ENCODE assay signal across 11 cellular contexts in genomic region chr3:123750659-123751420, GRCh38.
DNase-seq lines count a peak whose midpoint lies in the region; ATAC-seq, FAIRE-seq and TF ChIP-seq lines count a peak whose summit lies in the region.
"Had no signal": no experiment of that assay in that cellular context is flagged by ENCODE, and none has a peak within 500 bp of the region (broad histone marks: within the 10 kb centered on the region; RNA-seq: fewer than 3 reads in every experiment).

No MANE protein-coding gene starts in this region.

- H3K36me3 Mint-ChIP-seq in activated naive CD4-positive, alpha-beta T cell treated with anti-CD3 and anti-CD28 coated beads for 36 hours (ENCODE audit: low read depth), result no peaks in the 10 kb centered on the region

- no peaks in the 10 kb centered on the region for H3K4me1 ChIP-seq in uterus

- no peak overlapping the region for H3K4me3 ChIP-seq in bronchial epithelial cell (ENCODE audit: low read depth, low read length)
- no peak overlapping the region for H3K4me3 ChIP-seq in uterus

- peaks cover 2% of the 10 kb centered on the region for H3K27me3 Mint-ChIP-seq in activated naive CD4-positive, alpha-beta T cell treated with anti-CD3 and anti-CD28 coated beads for 36 hours (ENCODE audit: low read depth)

- no peaks in the 10 kb centered on the region for H3K27me3 ChIP-seq in bronchial epithelial cell (ENCODE audit: control insufficient read depth, insufficient read depth, low read length)
- H3K27me3 ChIP-seq in uterus, result no peaks in the 10 kb centered on the region

- intact Hi-C loops in Right ventricle myocardium superior (cut with DNase I) (no loop called here), cardiac septum (cut with DNase I) (no loop called here), uterus (cut with DNase I; ENCODE audit: low total_unique reads) (no loop called here)
- intact Hi-C loops in activated naive CD4-positive, alpha-beta T cell treated with anti-CD3 and anti-CD28 coated beads for 36 hours (cut with micrococcal nuclease), result no loop called here

- H3K27ac ChIP-seq in uterus, result peak overlapping the region; percentile 17 to 26

- ATAC-seq in Right ventricle myocardium superior (ENCODE audit: poor library complexity), result peak; percentile 76

- no peak overlapping the region for H3K4me3 Mint-ChIP-seq in activated naive CD4-positive, alpha-beta T cell treated with anti-CD3 and anti-CD28 coated beads for 36 hours
- H3K4me3 Mint-ChIP-seq: B cell had no signal

- CTCF ChIA-PET in activated naive CD4-positive, alpha-beta T cell treated with anti-CD3 and anti-CD28 coated beads for 36 hours (lab: Charles Lee), result no interaction called here

- no peaks in the 10 kb centered on the region for H3K9me3 ChIP-seq in uterus

- no peaks in the 10 kb centered on the region for H3K4me1 Mint-ChIP-seq in activated naive CD4-positive, alpha-beta T cell treated with anti-CD3 and anti-CD28 coated beads for 36 hours (ENCODE audit: low read depth)
- H3K4me1 Mint-ChIP-seq: B cell had no signal

- no peak overlapping the region for H3K27ac Mint-ChIP-seq in activated naive CD4-positive, alpha-beta T cell treated with anti-CD3 and anti-CD28 coated beads for 36 hours
- H3K27ac Mint-ChIP-seq: B cell had no signal

- DNase-seq in Right ventricle myocardium superior (no peak), cardiac septum (ENCODE audit: low spot score) (no peak), bronchial epithelial cell (ENCODE audit: low read depth) (peak; percentile 31), kidney glomerular epithelial cell (lab: John Stamatoyannopoulos, UW) (peak; percentile 92), uterus (no peak), NCI-H2081 treated with DMSO at 0.1 percent for 48 hours (lab: John Stamatoyannopoulos, UW) (no peak)
- no peak for DNase-seq in activated naive CD4-positive, alpha-beta T cell treated with anti-CD3 and anti-CD28 coated beads for 36 hours
- DNase-seq in activated CD4-positive, CD25-positive, alpha-beta regulatory T cell treated with anti-CD3 and anti-CD28 coated beads, Interleukin-2, amount 50 U/mL, for 72 hours, result no peak
- DNase-seq: NCI-H2107, T-helper 9 cell had no signal

- TF ChIP-seq CTCF in bronchial epithelial cell (IDR thresholded peaks at IDR 0.05; ENCODE audit: insufficient read depth, low read length, severe bottlenecking) (no peak), uterus (IDR thresholded peaks at IDR 0.05) (no peak)

- no peak for TF ChIP-seq POLR2A in uterus (IDR thresholded peaks at IDR 0.05)

- H3K36me3 ChIP-seq in bronchial epithelial cell (ENCODE audit: control insufficient read depth, insufficient read depth, low read length), result no peaks in the 10 kb centered on the region
- no peaks in the 10 kb centered on the region for H3K36me3 ChIP-seq in uterus

- no peaks in the 10 kb centered on the region for H3K9me3 Mint-ChIP-seq in activated naive CD4-positive, alpha-beta T cell treated with anti-CD3 and anti-CD28 coated beads for 36 hours

- FAIRE-seq in bronchial epithelial cell (lab: Jason Lieb, UNC), result no peak

Comparison
In these comparisons a context has a peak if more than half of its experiments do, and no peak if none do; other contexts are left out.
1. DNase-seq: peak in bronchial epithelial cell (single experiment) and kidney glomerular epithelial cell (single experiment); none in Right ventricle myocardium superior (single experiment), cardiac septum (single experiment), uterus (0 of 2), activated naive CD4-positive, alpha-beta T cell treated with anti-CD3 and anti-CD28 coated beads for 36 hours (single experiment), NCI-H2081 treated with DMSO at 0.1 percent for 48 hours (single experiment) and activated CD4-positive, CD25-positive, alpha-beta regulatory T cell treated with anti-CD3 and anti-CD28 coated beads, Interleukin-2, amount 50 U/mL, for 72 hours (single experiment).